10 cellular contexts compared by ENCODE assay signal in the genomic region with DNA sequence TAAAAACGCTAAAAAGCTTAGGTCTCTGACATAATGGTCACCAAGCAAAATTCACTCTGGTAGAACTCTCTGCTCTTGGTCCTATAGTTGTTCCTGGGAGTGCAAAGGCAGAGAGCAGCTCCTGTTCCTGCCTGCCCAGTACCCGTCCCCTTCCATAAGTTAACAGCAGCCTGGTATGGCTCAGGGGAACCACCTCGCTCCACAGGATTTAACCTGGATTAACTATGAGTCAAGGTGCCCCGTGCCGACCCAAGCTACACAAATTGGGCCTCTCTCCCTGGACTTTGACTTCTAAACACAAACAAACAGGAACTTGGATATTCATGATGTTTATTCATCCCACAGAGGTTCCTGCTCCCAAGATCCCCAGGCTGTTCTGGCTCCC. TPM values are rescaled to one million over a fixed set of nuclear protein-coding genes. Genes with fewer than 3 reads are reported as not detected.
DNase-seq lines count a peak whose midpoint lies in the region; ATAC-seq, FAIRE-seq and TF ChIP-seq lines count a peak whose summit lies in the region.
"Had no signal": no experiment of that assay in that cellular context is flagged by ENCODE, and none has a peak within 500 bp of the region (broad histone marks: within the 10 kb centered on the region; RNA-seq: fewer than 3 reads in every experiment).

No MANE protein-coding gene starts in this region.

- WGBS in pancreas, 2 donors, result 16 to 22% methylated on average over 5 of the region's 5 CpGs

- ATAC-seq in SK-N-SH treated with all-trans-retinoic acid at 6 μM for 48 hours (peak; percentile 30; the same call in 2 of the 3 replicates), Right ventricle myocardium inferior (peak; percentile 21), pancreas (peak; percentile 61 to 76 (median 67))

- peak; percentile 12 for DNase-seq in AG20443 (ENCODE audit: low spot score)
- DNase-seq in Right ventricle myocardium inferior (ENCODE audit: missing footprints), result no peak
- peak in 2 of 6 donors; percentile 23 to 53 for DNase-seq in pancreas
- DNase-seq in glomerular visceral epithelial cell (ENCODE audit: extremely low spot score), result no peak
- no peak for DNase-seq in HuH-7.5 (ENCODE audit: low spot score)
- DNase-seq in NCI-H748 (lab: John Stamatoyannopoulos, UW; ENCODE audit: unreplicated experiment), result no peak
- no peak for DNase-seq in NCI-H510A treated with DMSO at 0.1 percent for 48 hours (lab: John Stamatoyannopoulos, UW)
- DNase-seq: activated T-cell treated with anti-CD3 and anti-CD28 coated beads, Interleukin-2, amount 50 U/mL, for 1 hour; DMS 273 treated with DMSO at 0.1 percent for 48 hours had no signal

- peaks cover 0 to 11% (median 0%) of the 10 kb centered on the region in 3 donors for H3K36me3 ChIP-seq in pancreas

- no peaks in the 10 kb centered on the region for H3K27me3 ChIP-seq in pancreas

- H3K4me1 ChIP-seq in pancreas, result peaks cover 15 to 27% (median 20%) of the 10 kb centered on the region in 3 donors

- FAIRE-seq in pancreas (lab: Jason Lieb, UNC), result no peak

- peak overlapping the region; percentile 59 to 80 (median 78) for H3K27ac ChIP-seq in pancreas

- no peaks in the 10 kb centered on the region for H3K9me3 ChIP-seq in pancreas

- no peak for TF ChIP-seq CTCF in pancreas (IDR thresholded peaks at IDR 0.05)

- intact Hi-C loops in Right ventricle myocardium inferior (cut with DNase I), result loop anchor here (2.0 kb wide), 1 partner anchor 31 kb away; a partner anchor contains a TSS
- intact Hi-C loops in pancreas (cut with DNase I), result no loop called here

- H3K4me3 ChIP-seq in pancreas, result peak overlapping the region in 1 of 4 donors; percentile 6

TF ChIP-seq in SK-N-SH treated with all-trans-retinoic acid at 6 μM for 48 hours, 23 proteins besides CTCF, POLR2A, EP300 and RAD21:
- TF ChIP-seq RARB (CRISPR knock-in tag; IDR thresholded peaks at IDR 0.05), result no peak
TF ChIP-seq in SK-N-SH treated with all-trans-retinoic acid at 6 μM for 48 hours: peak in this region for 0.

RNA-seq across cellular contexts. Expression of a gene that starts 32.1 kb away (rescaled TPM):
- 51.7 TPM for total RNA-seq in Right ventricle myocardium inferior
- total RNA-seq in pancreas, result 10 to 100 TPM; 29.0 to 47.9 (median 36.3) TPM
- 10 to 100 TPM; 48.8 to 59.5 TPM for polyA plus RNA-seq in pancreas
